ENCODE assay signal across 28 cellular contexts in the genomic region with DNA sequence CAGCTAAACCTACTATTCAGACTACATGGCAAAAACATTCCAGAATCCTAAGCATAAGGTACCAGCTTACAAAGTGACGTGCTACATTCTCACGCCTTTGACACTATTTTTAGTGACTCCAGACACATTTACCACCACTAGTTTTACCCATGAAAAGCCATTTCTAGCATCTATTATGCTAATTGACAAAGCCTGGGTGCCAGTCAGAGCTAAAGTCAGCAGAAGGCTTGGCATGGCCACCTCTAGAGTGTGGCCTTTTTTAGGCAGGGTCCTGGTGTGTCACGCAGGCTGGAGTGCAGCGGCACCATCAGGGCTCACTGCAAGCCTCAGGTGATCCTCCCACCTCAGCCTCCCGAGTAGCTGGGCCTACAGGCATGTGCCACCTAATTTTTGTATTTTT.
"Had no signal": no experiment of that assay in that cellular context is flagged by ENCODE, and none has a peak within 500 bp of the region (broad histone marks: within the 10 kb centered on the region; RNA-seq: fewer than 3 reads in every experiment).

No MANE protein-coding gene starts in this region.

- H3K4me1 ChIP-seq: stomach, testis, thyroid gland, tibial artery, tibial nerve, transverse colon, upper lobe of left lung, upper lobe of right lung, uterus, vagina had no signal

- H3K9me3 Mint-ChIP-seq: stimulated activated effector memory CD8-positive, alpha-beta T cell treated with anti-CD3 and anti-CD28 coated beads, Interleukin-12 subunit alpha, Interleukin-12 subunit beta, amount 100 ng/mL, for 72 hours; stimulated activated memory B cell treated with anti-CD40 and anti-IgM and Interleukin-4, amounts not matched to agents 10 μg/mL and 1 μg/mL and 100 μg/mL, for 72 hours; stimulated activated naive B cell treated with anti-CD40 and anti-IgM and Interleukin-4, amounts not matched to agents 10 μg/mL and 1 μg/mL and 100 μg/mL, for 72 hours; stimulated activated naive CD8-positive, alpha-beta T cell treated with anti-CD3 and anti-CD28 coated beads, Interleukin-15, amount 100 ng/mL, for 72 hours; stimulated activated naive CD8-positive, alpha-beta T cell treated with anti-CD3 and anti-CD28 coated beads, Interleukin-15, Interleukin-2, amounts not matched to agents 100 ng/mL and 50 ng/mL, for 24 hours; type B pancreatic cell had no signal

- H3K4me3 ChIP-seq: stomach, testis, thoracic aorta, thyroid gland, tibial artery, tibial nerve, transverse colon, upper lobe of left lung, upper lobe of right lung, uterus, vagina had no signal

- H3K36me3 Mint-ChIP-seq: type B pancreatic cell had no signal

- H3K27ac Mint-ChIP-seq: stimulated activated effector memory CD8-positive, alpha-beta T cell treated with anti-CD3 and anti-CD28 coated beads, Interleukin-12 subunit alpha, Interleukin-12 subunit beta, amount 100 ng/mL, for 72 hours; stimulated activated memory B cell treated with anti-CD40 and anti-IgM and Interleukin-4, amounts not matched to agents 10 μg/mL and 1 μg/mL and 100 μg/mL, for 72 hours; stimulated activated naive B cell treated with anti-CD40 and anti-IgM and Interleukin-4, amounts not matched to agents 10 μg/mL and 1 μg/mL and 100 μg/mL, for 72 hours; stimulated activated naive CD8-positive, alpha-beta T cell treated with anti-CD3 and anti-CD28 coated beads, Interleukin-15, Interleukin-2, amounts not matched to agents 100 ng/mL and 50 ng/mL, for 24 hours; type B pancreatic cell had no signal

- ATAC-seq: stimulated activated effector memory CD8-positive, alpha-beta T cell treated with anti-CD3 and anti-CD28 coated beads, Interleukin-12 subunit alpha, Interleukin-12 subunit beta, amount 100 ng/mL, for 72 hours; stimulated activated memory B cell treated with anti-CD40 and anti-IgM and Interleukin-4, amounts not matched to agents 10 μg/mL and 1 μg/mL and 100 μg/mL, for 72 hours; stimulated activated naive B cell treated with anti-CD40 and anti-IgM and Interleukin-4, amounts not matched to agents 10 μg/mL and 1 μg/mL and 100 μg/mL, for 72 hours; stimulated activated naive CD8-positive, alpha-beta T cell treated with anti-CD3 and anti-CD28 coated beads, Interleukin-15, amount 100 ng/mL, for 72 hours; stimulated activated naive CD8-positive, alpha-beta T cell treated with anti-CD3 and anti-CD28 coated beads, Interleukin-15, Interleukin-2, amounts not matched to agents 100 U/mL and 50 U/mL, for 24 hours; upper lobe of right lung had no signal

- H3K27ac ChIP-seq: stomach, testis, thoracic aorta, thyroid gland, tibial artery, tibial nerve, transverse colon, upper lobe of left lung, upper lobe of right lung, uterus, vagina had no signal

- H3K4me3 Mint-ChIP-seq: stimulated activated effector memory CD8-positive, alpha-beta T cell treated with anti-CD3 and anti-CD28 coated beads, Interleukin-12 subunit alpha, Interleukin-12 subunit beta, amount 100 ng/mL, for 72 hours; stimulated activated memory B cell treated with anti-CD40 and anti-IgM and Interleukin-4, amounts not matched to agents 10 μg/mL and 1 μg/mL and 100 μg/mL, for 72 hours; stimulated activated naive B cell treated with anti-CD40 and anti-IgM and Interleukin-4, amounts not matched to agents 10 μg/mL and 1 μg/mL and 100 μg/mL, for 72 hours; stimulated activated naive CD8-positive, alpha-beta T cell treated with anti-CD3 and anti-CD28 coated beads, Interleukin-15, amount 100 ng/mL, for 72 hours; stimulated activated naive CD8-positive, alpha-beta T cell treated with anti-CD3 and anti-CD28 coated beads, Interleukin-15, Interleukin-2, amounts not matched to agents 100 ng/mL and 50 ng/mL, for 24 hours; type B pancreatic cell had no signal

- H3K27me3 ChIP-seq: stomach, testis, thyroid gland, tibial artery, tibial nerve, transverse colon, upper lobe of left lung, upper lobe of right lung, uterus, vagina had no signal

- H3K4me1 Mint-ChIP-seq: stimulated activated memory B cell treated with anti-CD40 and anti-IgM and Interleukin-4, amounts not matched to agents 10 μg/mL and 1 μg/mL and 100 μg/mL, for 72 hours; stimulated activated naive B cell treated with anti-CD40 and anti-IgM and Interleukin-4, amounts not matched to agents 10 μg/mL and 1 μg/mL and 100 μg/mL, for 72 hours; stimulated activated naive CD8-positive, alpha-beta T cell treated with anti-CD3 and anti-CD28 coated beads, Interleukin-15, amount 100 ng/mL, for 72 hours had no signal

- FAIRE-seq: urothelium cell line had no signal

- H3K36me3 ChIP-seq: thyroid gland, upper lobe of right lung, uterus had no signal

- DNase-seq: stimulated activated CD4-positive, alpha-beta T cell treated with anti-CD3 and anti-CD28 coated beads, Interleukin-2, amount 100 ng/mL, for 48 hours; stimulated activated CD4-positive, alpha-beta T cell treated with anti-CD3 and anti-CD28 coated beads, Interleukin-4, amount 100 ng/mL, for 1 hour; stimulated activated CD4-positive, alpha-beta T cell treated with anti-CD3 and anti-CD28 coated beads, Interleukin-4, amount 100 ng/mL, for 24 hours; stimulated activated CD4-positive, alpha-beta T cell treated with anti-CD3 and anti-CD28 coated beads, Interleukin-4, amount 100 ng/mL, for 4 hours; stimulated activated CD8-positive, alpha-beta memory T cell treated with anti-CD3 and anti-CD28 coated beads, Interleukin-4, amount 100 ng/mL, for 48 hours; stimulated activated naive B cell treated with anti-CD40 and anti-IgM and Interleukin-4, amounts not matched to agents 10 μg/mL and 1 μg/mL and 100 μg/mL, for 72 hours; stimulated activated naive CD4-positive, alpha-beta T cell; stimulated activated naive CD4-positive, alpha-beta T cell treated with Interleukin-2 at 50 U/mL for 16 hours; stimulated activated naive CD8-positive, alpha-beta T cell treated with anti-CD3 and anti-CD28 coated beads, Interleukin-15, amount 100 ng/mL, for 72 hours; stimulated activated naive CD8-positive, alpha-beta T cell treated with anti-CD3 and anti-CD28 coated beads, Interleukin-15, Interleukin-2, amounts not matched to agents 100 U/mL and 50 U/mL, for 24 hours; stomach; substantia nigra; testis; thyroid gland; tibial artery; transverse colon; trophoblast cell; upper lobe of left lung; upper lobe of right lung; uterus had no signal

- H3K27me3 Mint-ChIP-seq: stimulated activated memory B cell treated with anti-CD40 and anti-IgM and Interleukin-4, amounts not matched to agents 10 μg/mL and 1 μg/mL and 100 μg/mL, for 72 hours; stimulated activated naive B cell treated with anti-CD40 and anti-IgM and Interleukin-4, amounts not matched to agents 10 μg/mL and 1 μg/mL and 100 μg/mL, for 72 hours; stimulated activated naive CD8-positive, alpha-beta T cell treated with anti-CD3 and anti-CD28 coated beads, Interleukin-15, amount 100 ng/mL, for 72 hours; stimulated activated naive CD8-positive, alpha-beta T cell treated with anti-CD3 and anti-CD28 coated beads, Interleukin-15, Interleukin-2, amounts not matched to agents 100 ng/mL and 50 ng/mL, for 24 hours; type B pancreatic cell had no signal

- H3K9me3 ChIP-seq: stomach, testis, thoracic aorta, thyroid gland, tibial artery, tibial nerve, transverse colon, upper lobe of left lung, upper lobe of right lung, uterus, vagina had no signal
